ENCODE assay signal across 1 cellular context in the genomic region with DNA sequence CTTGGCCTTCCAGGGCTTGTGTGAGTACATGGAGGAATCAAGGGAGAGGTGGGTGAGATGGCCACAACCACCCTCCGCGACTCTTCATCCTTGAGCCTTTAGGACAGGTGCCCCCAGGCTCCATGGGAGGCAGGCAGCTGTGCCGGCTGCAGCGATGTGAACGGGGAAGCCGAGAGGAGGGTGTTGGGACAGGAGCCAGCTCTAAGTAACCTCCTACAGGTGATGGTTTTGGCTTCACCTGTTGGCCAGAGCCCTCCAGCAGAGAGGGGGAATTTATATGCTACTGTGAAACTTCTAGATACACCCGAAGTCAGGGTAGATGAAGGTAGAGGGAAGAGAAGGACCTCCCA.
TF ChIP-seq lines count a peak whose summit lies in the region.

No MANE protein-coding gene starts in this region.

TF ChIP-seq in HepG2, 621 proteins besides CTCF, POLR2A, EP300 and RAD21 (continued from another document):
- TF ChIP-seq, protein P1, sequence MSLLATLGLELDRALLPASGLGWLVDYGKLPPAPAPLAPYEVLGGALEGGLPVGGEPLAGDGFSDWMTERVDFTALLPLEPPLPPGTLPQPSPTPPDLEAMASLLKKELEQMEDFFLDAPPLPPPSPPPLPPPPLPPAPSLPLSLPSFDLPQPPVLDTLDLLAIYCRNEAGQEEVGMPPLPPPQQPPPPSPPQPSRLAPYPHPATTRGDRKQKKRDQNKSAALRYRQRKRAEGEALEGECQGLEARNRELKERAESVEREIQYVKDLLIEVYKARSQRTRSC (CRISPR knock-in tag; IDR thresholded peaks at IDR 0.05; ENCODE audit: low read depth): no peak
- TF ChIP-seq ARHGAP35 (CRISPR knock-in tag; IDR thresholded peaks at IDR 0.05; ENCODE audit: borderline replicate concordance) (no peak), GATAD1 (CRISPR knock-in tag; IDR thresholded peaks at IDR 0.05) (peak; percentile 2; the same call in 1 of the 2 replicates), HDAC1 (CRISPR knock-in tag; IDR thresholded peaks at IDR 0.05) (no peak), EED (CRISPR knock-in tag; IDR thresholded peaks at IDR 0.05) (no peak), ZBTB33 (CRISPR knock-in tag; IDR thresholded peaks at IDR 0.05) (peak; percentile 39; the same call in 1 of the 2 replicates), SSRP1 (CRISPR knock-in tag; IDR thresholded peaks at IDR 0.05) (no peak), ZBTB26 (CRISPR knock-in tag; IDR thresholded peaks at IDR 0.05; ENCODE audit: borderline replicate concordance) (no peak), IRF2 (CRISPR knock-in tag; IDR thresholded peaks at IDR 0.05) (peak; percentile 9; the same call in 1 of the 2 replicates), BHLHE40 (IDR thresholded peaks at IDR 0.05; ENCODE audit: low read length) (no peak), ZNF678 (CRISPR knock-in tag; IDR thresholded peaks at IDR 0.05) (no peak), ZNF496 (CRISPR knock-in tag; IDR thresholded peaks at IDR 0.05; ENCODE audit: insufficient replicate concordance) (no peak), RCOR2 (CRISPR knock-in tag; IDR thresholded peaks at IDR 0.05) (0 out of 2 replicates have a peak, but pooled peaks have one; percentile 3), GLI4 (CRISPR knock-in tag; IDR thresholded peaks at IDR 0.05; ENCODE audit: borderline replicate concordance) (no peak)
- TF ChIP-seq, protein P2, sequence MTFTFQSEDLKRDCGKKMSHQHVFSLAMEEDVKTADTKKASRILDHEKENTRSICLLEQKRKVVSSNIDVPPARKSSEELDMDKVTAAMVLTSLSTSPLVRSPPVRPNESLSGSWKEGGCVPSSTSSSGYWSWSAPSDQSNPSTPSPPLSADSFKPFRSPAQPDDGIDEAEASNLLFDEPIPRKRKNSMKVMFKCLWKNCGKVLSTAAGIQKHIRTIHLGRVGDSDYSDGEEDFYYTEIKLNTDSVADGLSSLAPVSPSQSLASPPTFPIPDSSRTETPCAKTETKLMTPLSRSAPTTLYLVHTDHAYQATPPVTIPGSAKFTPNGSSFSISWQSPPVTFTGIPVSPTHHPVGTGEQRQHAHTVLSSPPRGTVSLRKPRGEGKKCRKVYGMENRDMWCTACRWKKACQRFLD (CRISPR knock-in tag; IDR thresholded peaks at IDR 0.05; ENCODE audit: borderline replicate concordance): no peak
- TF ChIP-seq, protein P3, sequence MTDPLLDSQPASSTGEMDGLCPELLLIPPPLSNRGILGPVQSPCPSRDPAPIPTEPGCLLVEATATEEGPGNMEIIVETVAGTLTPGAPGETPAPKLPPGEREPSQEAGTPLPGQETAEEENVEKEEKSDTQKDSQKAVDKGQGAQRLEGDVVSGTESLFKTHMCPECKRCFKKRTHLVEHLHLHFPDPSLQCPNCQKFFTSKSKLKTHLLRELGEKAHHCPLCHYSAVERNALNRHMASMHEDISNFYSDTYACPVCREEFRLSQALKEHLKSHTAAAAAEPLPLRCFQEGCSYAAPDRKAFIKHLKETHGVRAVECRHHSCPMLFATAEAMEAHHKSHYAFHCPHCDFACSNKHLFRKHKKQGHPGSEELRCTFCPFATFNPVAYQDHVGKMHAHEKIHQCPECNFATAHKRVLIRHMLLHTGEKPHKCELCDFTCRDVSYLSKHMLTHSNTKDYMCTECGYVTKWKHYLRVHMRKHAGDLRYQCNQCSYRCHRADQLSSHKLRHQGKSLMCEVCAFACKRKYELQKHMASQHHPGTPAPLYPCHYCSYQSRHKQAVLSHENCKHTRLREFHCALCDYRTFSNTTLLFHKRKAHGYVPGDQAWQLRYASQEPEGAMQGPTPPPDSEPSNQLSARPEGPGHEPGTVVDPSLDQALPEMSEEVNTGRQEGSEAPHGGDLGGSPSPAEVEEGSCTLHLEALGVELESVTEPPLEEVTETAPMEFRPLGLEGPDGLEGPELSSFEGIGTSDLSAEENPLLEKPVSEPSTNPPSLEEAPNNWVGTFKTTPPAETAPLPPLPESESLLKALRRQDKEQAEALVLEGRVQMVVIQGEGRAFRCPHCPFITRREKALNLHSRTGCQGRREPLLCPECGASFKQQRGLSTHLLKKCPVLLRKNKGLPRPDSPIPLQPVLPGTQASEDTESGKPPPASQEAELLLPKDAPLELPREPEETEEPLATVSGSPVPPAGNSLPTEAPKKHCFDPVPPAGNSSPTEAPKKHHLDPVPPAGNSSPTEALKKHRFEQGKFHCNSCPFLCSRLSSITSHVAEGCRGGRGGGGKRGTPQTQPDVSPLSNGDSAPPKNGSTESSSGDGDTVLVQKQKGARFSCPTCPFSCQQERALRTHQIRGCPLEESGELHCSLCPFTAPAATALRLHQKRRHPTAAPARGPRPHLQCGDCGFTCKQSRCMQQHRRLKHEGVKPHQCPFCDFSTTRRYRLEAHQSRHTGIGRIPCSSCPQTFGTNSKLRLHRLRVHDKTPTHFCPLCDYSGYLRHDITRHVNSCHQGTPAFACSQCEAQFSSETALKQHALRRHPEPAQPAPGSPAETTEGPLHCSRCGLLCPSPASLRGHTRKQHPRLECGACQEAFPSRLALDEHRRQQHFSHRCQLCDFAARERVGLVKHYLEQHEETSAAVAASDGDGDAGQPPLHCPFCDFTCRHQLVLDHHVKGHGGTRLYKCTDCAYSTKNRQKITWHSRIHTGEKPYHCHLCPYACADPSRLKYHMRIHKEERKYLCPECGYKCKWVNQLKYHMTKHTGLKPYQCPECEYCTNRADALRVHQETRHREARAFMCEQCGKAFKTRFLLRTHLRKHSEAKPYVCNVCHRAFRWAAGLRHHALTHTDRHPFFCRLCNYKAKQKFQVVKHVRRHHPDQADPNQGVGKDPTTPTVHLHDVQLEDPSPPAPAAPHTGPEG (CRISPR knock-in tag; IDR thresholded peaks at IDR 0.05): no peak
